Comparison of ENCODE assay signal across 8 cellular contexts in the genomic region with DNA sequence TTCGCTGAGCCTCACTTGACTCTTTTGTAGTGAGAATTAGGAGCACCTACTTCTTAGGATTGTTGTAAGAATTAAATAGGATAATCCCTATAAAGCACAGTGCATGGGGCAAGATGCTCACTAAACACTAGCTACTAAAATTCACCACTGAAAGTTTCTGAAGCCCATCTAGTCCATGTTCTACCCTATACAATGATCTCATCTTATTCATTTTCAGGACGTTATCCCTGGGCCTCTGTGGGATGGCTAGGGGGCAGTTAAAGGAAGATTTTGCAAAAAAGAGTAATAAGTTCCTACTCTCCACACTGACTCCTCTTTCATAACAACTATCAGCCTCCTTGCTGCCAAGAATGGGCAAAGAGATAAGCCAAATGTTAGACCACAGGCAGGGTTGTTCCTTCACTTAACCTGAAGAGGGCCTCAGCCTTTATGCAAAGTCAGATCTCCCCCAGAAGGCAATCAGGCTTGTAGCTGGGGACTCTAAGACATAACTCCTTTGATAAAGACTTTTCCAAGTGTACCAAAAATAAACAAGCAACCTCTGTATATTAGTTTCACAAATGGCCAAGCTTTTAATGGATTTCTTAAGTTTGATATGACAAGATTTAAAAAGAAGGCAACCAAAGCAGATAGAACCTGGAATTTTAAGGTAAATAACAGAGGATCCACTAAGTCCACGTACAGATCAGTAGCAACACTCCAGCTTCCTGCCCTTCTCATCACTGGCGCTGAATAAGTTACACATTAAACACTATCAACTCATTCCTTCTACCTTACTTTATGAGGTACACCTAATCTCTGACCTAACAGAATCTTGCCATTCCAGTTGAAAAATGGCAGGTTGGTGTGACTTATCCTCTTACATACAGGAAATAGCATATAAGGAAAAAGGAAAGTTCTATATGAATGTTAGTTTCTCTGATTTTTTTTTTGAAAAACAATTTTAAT. TPM values are rescaled to one million over a fixed set of nuclear protein-coding genes. Genes with fewer than 3 reads are reported as not detected.
DNase-seq lines count a peak whose midpoint lies in the region; ATAC-seq and TF ChIP-seq lines count a peak whose summit lies in the region.

No MANE protein-coding gene starts in this region.

- TF ChIP-seq CTCF in LNCAP (IDR thresholded peaks at IDR 0.05) = peak; percentile 28; the same call in 1 of the 2 replicates
- no peak for TF ChIP-seq CTCF in activated B cell treated with CpG ODN at 0.5 μM for 24 hours (IDR thresholded peaks at IDR 0.05)

- CTCF ChIA-PET in activated B cell treated with CpG ODN at 0.5 μM for 24 hours (lab: Charles Lee) = interaction anchor here (0.6 to 2.8 kb wide), 24 partner anchors 10 to 197 kb away, joined by 3 to 36 read pairs (median 4); a partner anchor contains a TSS

- POLR2A ChIA-PET in activated B cell treated with CpG ODN at 0.5 μM for 24 hours (lab: Charles Lee) = interaction anchor here (0.7 to 1.2 kb wide), 7 partner anchors 10 to 86 kb away, joined by 3 to 8 read pairs (median 4); a partner anchor contains a TSS

- DNase-seq in Right ventricle myocardium inferior (ENCODE audit: missing footprints) (no peak), cardiac septum (ENCODE audit: low spot score) (no peak), H7 (peak; percentile 43), activated B cell treated with CpG ODN at 0.5 μM for 24 hours (no peak), germinal center (ENCODE audit: low spot score) (peak; percentile 46), sciatic nerve (ENCODE audit: low spot score) (no peak), superior temporal gyrus (ENCODE audit: extremely low spot score) (no peak)

- H3K36me3 Mint-ChIP-seq in activated B cell treated with CpG ODN at 0.5 μM for 24 hours (ENCODE audit: low read depth) = peaks cover 52% of the 10 kb centered on the region

- ATAC-seq in Right ventricle myocardium inferior (peak; percentile 62), activated B cell treated with CpG ODN at 0.5 μM for 24 hours (ENCODE audit: low read depth) (peak; percentile 89), sciatic nerve (peak; percentile 82)

- no peak overlapping the region for H3K4me3 ChIP-seq in H7 (ENCODE audit: insufficient read depth, low read depth, low read length)

- H3K4me1 Mint-ChIP-seq in activated B cell treated with CpG ODN at 0.5 μM for 24 hours = peaks cover 97% of the 10 kb centered on the region

- H3K27me3 ChIP-seq in H7 (ENCODE audit: control insufficient read depth, insufficient read depth, low read length) = no peaks in the 10 kb centered on the region

- intact Hi-C loops in Right ventricle myocardium inferior (cut with DNase I) (no loop called here), cardiac septum (cut with DNase I) (loop anchor here (10.0 kb wide), 1 partner anchor 50 kb away; no protein-coding TSS in a partner anchor), activated B cell treated with CpG ODN at 0.5 μM for 24 hours (cut with micrococcal nuclease) (loop anchor here (1.0 to 5.0 kb wide), 8 partner anchors 8 to 248 kb away; a partner anchor contains a TSS), sciatic nerve (cut with DNase I) (no loop called here)

- no peaks in the 10 kb centered on the region for H3K36me3 ChIP-seq in H7 (replicated peaks; ENCODE audit: control insufficient read depth, insufficient read depth, low read length)

- H3K9me3 Mint-ChIP-seq in activated B cell treated with CpG ODN at 0.5 μM for 24 hours = no peaks in the 10 kb centered on the region

- H3K27me3 Mint-ChIP-seq in activated B cell treated with CpG ODN at 0.5 μM for 24 hours = no peaks in the 10 kb centered on the region

- peak overlapping the region; percentile 59 for H3K27ac Mint-ChIP-seq in activated B cell treated with CpG ODN at 0.5 μM for 24 hours

- H3K4me3 Mint-ChIP-seq in activated B cell treated with CpG ODN at 0.5 μM for 24 hours = peak overlapping the region; percentile 72

RNA-seq across cellular contexts. Expression of a gene that starts 44.4 kb away (rescaled TPM):
- 36.7 TPM for total RNA-seq in Right ventricle myocardium inferior
- total RNA-seq in cardiac septum = 36.6 TPM
- total RNA-seq in H7 (2014; rRNA removed; shearing (Covaris generic)) = 18.6 and 19.1 TPM in 2 replicates
- 129 and 136 TPM in 2 replicates for total RNA-seq in activated B cell treated with CpG ODN at 0.5 μM for 24 hours
- 61.7 TPM for total RNA-seq in sciatic nerve

Comparison
In these comparisons a context has a peak if more than half of its experiments do, and no peak if none do; other contexts are left out.
1. intact Hi-C loops: an anchor here in cardiac septum (10.0 kb wide) and activated B cell treated with CpG ODN at 0.5 μM for 24 hours (1.0 to 5.0 kb wide); none called in Right ventricle myocardium inferior and sciatic nerve.
2. DNase-seq: peak in H7 (single experiment) and germinal center (single experiment); none in Right ventricle myocardium inferior (single experiment), cardiac septum (single experiment), activated B cell treated with CpG ODN at 0.5 μM for 24 hours (single experiment), sciatic nerve (single experiment) and superior temporal gyrus (single experiment).
3. Peak in every context shown above with its lines, with median percentiles within 50 percentile points of each other: ATAC-seq.